14 cellular contexts compared by ENCODE assay signal in the genomic region with DNA sequence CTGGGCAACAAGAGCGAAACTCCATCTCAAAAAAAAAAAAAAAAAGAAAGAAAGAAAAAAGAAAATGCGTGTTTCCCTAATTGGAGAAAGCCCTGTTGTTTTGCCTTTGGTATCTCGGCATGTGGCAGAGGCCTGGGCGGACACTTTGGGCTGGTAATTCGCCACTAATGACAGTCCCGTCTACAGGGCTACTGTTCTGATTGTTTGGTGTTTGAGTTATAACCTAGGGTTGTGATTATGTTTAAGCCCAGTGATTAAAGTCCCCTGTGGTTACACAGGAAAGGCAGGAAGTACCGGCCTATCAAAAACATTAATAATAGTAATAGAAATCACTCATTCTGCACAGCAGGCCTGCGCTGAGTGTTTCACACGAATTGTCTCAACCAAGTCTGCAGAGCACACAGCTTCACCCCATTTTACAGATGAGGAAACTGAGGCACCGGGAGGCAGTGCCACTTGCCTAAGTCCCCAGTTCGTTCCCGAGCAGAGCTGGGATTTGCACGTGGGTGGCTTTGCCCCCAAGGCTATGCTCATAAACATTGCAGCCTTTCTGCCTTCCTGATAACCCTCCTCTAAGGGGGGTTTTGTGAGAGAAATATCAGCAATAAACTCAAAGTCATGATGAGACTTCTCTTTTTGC. TPM values are rescaled to one million over a fixed set of nuclear protein-coding genes. Genes with fewer than 3 reads are reported as not detected.
DNase-seq lines count a peak whose midpoint lies in the region; ATAC-seq and TF ChIP-seq lines count a peak whose summit lies in the region.
"Had no signal": no experiment of that assay in that cellular context is flagged by ENCODE, and none has a peak within 500 bp of the region (broad histone marks: within the 10 kb centered on the region; RNA-seq: fewer than 3 reads in every experiment).

No MANE protein-coding gene starts in this region.

- in situ Hi-C loops in ACHN (cut with HindIII; ENCODE audit: low pct_ligation_motif_present, low pct_unique_long_range_greater_than_20kb, low sequenced_read_pairs), result no loop called here

- H3K9me3 Mint-ChIP-seq in activated B cell treated with CpG ODN at 0.5 μM for 24 hours, result no peaks in the 10 kb centered on the region
- H3K9me3 Mint-ChIP-seq: activated naive CD8-positive, alpha-beta T cell treated with anti-CD3 and anti-CD28 coated beads for 36 hours had no signal

- whole genome bisulfite sequencing in hepatocyte (ENCODE audit: low lambda C conversion rate, missing lambda C conversion rate), result 83% methylated on average over 12 of the region's 13 CpGs
- 33 to 54% (median 46%) methylated on average over 13 of the region's 13 CpGs for WGBS in stomach, 5 donors

- no peaks in the 10 kb centered on the region for H3K27me3 ChIP-seq in Karpas-422 (ENCODE audit: low read length)
- H3K27me3 ChIP-seq in hepatocyte, result no peaks in the 10 kb centered on the region
- H3K27me3 ChIP-seq in stomach, result no peaks in the 10 kb centered on the region
- H3K27me3 ChIP-seq: cardiac muscle cell had no signal

- CTCF ChIA-PET in activated B cell treated with CpG ODN at 0.5 μM for 24 hours (lab: Charles Lee), result interaction anchor here (1.6 kb wide), 1 partner anchor 18 kb away, joined by 9 read pairs; no protein-coding TSS in a partner anchor

- intact Hi-C loops in activated B cell treated with CpG ODN at 0.5 μM for 24 hours (cut with micrococcal nuclease) (no loop called here), stomach (cut with DNase I; ENCODE audit: low total_unique reads) (no loop called here)

- H3K79me2 ChIP-seq in Karpas-422 (ENCODE audit: low read length), result no peaks in the 10 kb centered on the region
- H3K79me2 ChIP-seq in hepatocyte, result peaks cover 78% of the 10 kb centered on the region

- H3K9me3 ChIP-seq in Karpas-422 (ENCODE audit: low read length), result no peaks in the 10 kb centered on the region
- no peaks in the 10 kb centered on the region for H3K9me3 ChIP-seq in hepatocyte (ENCODE audit: low read depth)
- no peaks in the 10 kb centered on the region for H3K9me3 ChIP-seq in stomach
- H3K9me3 ChIP-seq: Caco-2 had no signal

- TF ChIP-seq CTCF in activated B cell treated with CpG ODN at 0.5 μM for 24 hours (IDR thresholded peaks at IDR 0.05) (no peak), hepatocyte (IDR thresholded peaks at IDR 0.05; ENCODE audit: poor library complexity) (no peak), stomach (IDR thresholded peaks at IDR 0.05) (no peak)

- POLR2A ChIA-PET in activated B cell treated with CpG ODN at 0.5 μM for 24 hours (lab: Charles Lee), result interaction anchor here (0.6 to 1.7 kb wide), 8 partner anchors 10 to 194 kb away, joined by 3 to 14 read pairs (median 4); a partner anchor contains a TSS

- TF ChIP-seq POLR2A in stomach (IDR thresholded peaks at IDR 0.05), result no peak

- H3K4me3 ChIP-seq in Karpas-422 (ENCODE audit: low read length) (no peak overlapping the region), hepatocyte (no peak overlapping the region), stomach (no peak overlapping the region)
- H3K4me3 ChIP-seq: cardiac muscle cell had no signal

- peaks cover 28% of the 10 kb centered on the region; the same call in 1 of the 2 replicates for H4K20me1 ChIP-seq in Karpas-422 (ENCODE audit: insufficient read depth, low read depth, low read length)
- peaks cover 41% of the 10 kb centered on the region for H4K20me1 ChIP-seq in hepatocyte (ENCODE audit: insufficient read depth, poor library complexity, severe bottlenecking)

- no peak overlapping the region for H2AFZ ChIP-seq in Karpas-422 (ENCODE audit: low read length)
- no peak overlapping the region for H2AFZ ChIP-seq in hepatocyte

- H3K4me2 ChIP-seq in Karpas-422 (ENCODE audit: low read depth, low read length, poor library complexity, severe bottlenecking) (peak overlapping the region; percentile 38), hepatocyte (peak overlapping the region; percentile 97)

- H3K9ac ChIP-seq in Karpas-422 (ENCODE audit: low read length), result no peak overlapping the region

- no peaks in the 10 kb centered on the region for H3K27me3 Mint-ChIP-seq in activated B cell treated with CpG ODN at 0.5 μM for 24 hours
- H3K27me3 Mint-ChIP-seq: activated naive CD8-positive, alpha-beta T cell treated with anti-CD3 and anti-CD28 coated beads for 36 hours had no signal

- H3K9me2 ChIP-seq in Karpas-422 (replicated peaks; ENCODE audit: insufficient read depth, low read length), result no peaks in the 10 kb centered on the region
- no peaks in the 10 kb centered on the region for H3K9me2 ChIP-seq in hepatocyte (replicated peaks; ENCODE audit: insufficient read depth)

- H3K36me3 Mint-ChIP-seq in activated B cell treated with CpG ODN at 0.5 μM for 24 hours (ENCODE audit: low read depth), result no peaks in the 10 kb centered on the region
- H3K36me3 Mint-ChIP-seq: activated naive CD8-positive, alpha-beta T cell treated with anti-CD3 and anti-CD28 coated beads for 36 hours had no signal

- H3K36me3 ChIP-seq in Karpas-422 (ENCODE audit: insufficient read depth, low read length) (no peaks in the 10 kb centered on the region), hepatocyte (replicated peaks; ENCODE audit: insufficient read depth, low read depth) (no peaks in the 10 kb centered on the region), stomach (no peaks in the 10 kb centered on the region)
- H3K36me3 ChIP-seq: cardiac muscle cell had no signal

- no peak for ATAC-seq in activated B cell treated with CpG ODN at 0.5 μM for 24 hours (ENCODE audit: low read depth)

- peaks cover 77% of the 10 kb centered on the region for H3K4me1 Mint-ChIP-seq in activated B cell treated with CpG ODN at 0.5 μM for 24 hours

- peaks cover 35% of the 10 kb centered on the region for H3K4me1 ChIP-seq in Karpas-422 (ENCODE audit: low read length)
- peaks cover 55% of the 10 kb centered on the region for H3K4me1 ChIP-seq in hepatocyte (ENCODE audit: insufficient read depth)
- peaks cover 68 to 90% (median 87%) of the 10 kb centered on the region in 4 donors for H3K4me1 ChIP-seq in stomach

- no peak overlapping the region for H3K27ac Mint-ChIP-seq in activated B cell treated with CpG ODN at 0.5 μM for 24 hours
- H3K27ac Mint-ChIP-seq: activated naive CD8-positive, alpha-beta T cell treated with anti-CD3 and anti-CD28 coated beads for 36 hours had no signal

- peak overlapping the region; percentile 56 for H3K4me3 Mint-ChIP-seq in activated B cell treated with CpG ODN at 0.5 μM for 24 hours
- H3K4me3 Mint-ChIP-seq: activated naive CD8-positive, alpha-beta T cell treated with anti-CD3 and anti-CD28 coated beads for 36 hours had no signal

- DNase-seq in Karpas-422, result peak; percentile 61
- no peak for DNase-seq in activated B cell treated with CpG ODN at 0.5 μM for 24 hours
- DNase-seq in hepatocyte (ENCODE audit: low spot score), result peak; percentile 8
- no peak for DNase-seq in stomach
- no peak for DNase-seq in NCI-H2171 treated with DMSO at 0.1 percent for 48 hours (lab: John Stamatoyannopoulos, UW)
- DNase-seq in medulla oblongata (ENCODE audit: extremely low spot score), result no peak
- no peak for DNase-seq in NCI-H774 (lab: John Stamatoyannopoulos, UW)
- no peak for DNase-seq in ACHN
- DNase-seq: activated naive CD8-positive, alpha-beta T cell treated with anti-CD3 and anti-CD28 coated beads for 36 hours; NCI-H226; stimulated activated CD8-positive, alpha-beta memory T cell treated with anti-CD3 and anti-CD28 coated beads, Interleukin-4, amount 100 ng/mL, for 48 hours had no signal

- H3K27ac ChIP-seq in Karpas-422 (ENCODE audit: low read length), result no peak overlapping the region
- peak overlapping the region; percentile 71 for H3K27ac ChIP-seq in hepatocyte
- H3K27ac ChIP-seq in stomach, result peak overlapping the region; percentile 80 to 88 (median 83)
- H3K27ac ChIP-seq: epithelial cell of prostate had no signal

- TF ChIP-seq EP300 in stomach (IDR thresholded peaks at IDR 0.05), result no peak

RNA-seq across cellular contexts. Expression of a gene that starts 39.1 kb away (rescaled TPM):
- 29.0 and 43.1 TPM in 2 replicates for total RNA-seq in Karpas-422 (2014; rRNA removed; shearing (Covaris generic); ENCODE audit: low replicate concordance)
- total RNA-seq in activated B cell treated with CpG ODN at 0.5 μM for 24 hours (39.3 and 45.6 TPM in 2 replicates), hepatocyte (21.2 and 21.8 TPM in 2 replicates), stomach (100 to 1,000 TPM in 1 of 5 donors, 10 to 100 TPM in 4; 20.5 to 452 (median 30.9) TPM)
- polyA plus RNA-seq in hepatocyte (31.0 and 32.6 TPM in 2 replicates), stomach (10 to 100 TPM in 2 of 3 donors, 1 to 10 TPM in 1; 7.4 to 14.3 (median 13.7) TPM)

RNA-seq across cellular contexts. Expression of a gene that starts 43.6 kb away (rescaled TPM):
- total RNA-seq in Karpas-422 (2014; rRNA removed; shearing (Covaris generic); ENCODE audit: low replicate concordance), result 0.11 and 0.51 TPM in 2 replicates
- total RNA-seq in activated B cell treated with CpG ODN at 0.5 μM for 24 hours, result 9.0 and 12.3 TPM in 2 replicates
- total RNA-seq in hepatocyte, result 5.8 and 8.7 TPM in 2 replicates
- polyA plus RNA-seq in hepatocyte, result 3.0 and 4.9 TPM in 2 replicates
- total RNA-seq in stomach, result 10 to 100 TPM in 4 of 5 donors, under 1 TPM in 1; 0.29 to 78.2 (median 29.8) TPM
- 10 to 100 TPM in 1 of 3 donors, 1 to 10 TPM in 2; 1.8 to 15.7 (median 4.6) TPM for polyA plus RNA-seq in stomach

Comparison
In these comparisons a context has a peak if more than half of its experiments do, and no peak if none do; other contexts are left out.
1. DNase-seq: peak in Karpas-422 (single experiment) and hepatocyte (single experiment); none in activated B cell treated with CpG ODN at 0.5 μM for 24 hours (single experiment), stomach (single experiment), NCI-H2171 treated with DMSO at 0.1 percent for 48 hours (single experiment), medulla oblongata (single experiment), NCI-H774 (single experiment) and ACHN (single experiment).